ENCODE assay signal across 9 cellular contexts in genomic region chr22:18905540-18906409, GRCh38. TPM values are rescaled to one million over a fixed set of nuclear protein-coding genes. Genes with fewer than 3 reads are reported as not detected.
DNase-seq lines count a peak whose midpoint lies in the region; ATAC-seq and TF ChIP-seq lines count a peak whose summit lies in the region.
"Had no signal": no experiment of that assay in that cellular context is flagged by ENCODE, and none has a peak within 500 bp of the region (broad histone marks: within the 10 kb centered on the region; RNA-seq: fewer than 3 reads in every experiment).

TSS of gene DGCR6 (plus strand) at chr22:18906320. CDS start at chr22:18906375, 55 bp downstream.

- ATAC-seq in activated CD4-positive, alpha-beta T cell treated with anti-CD3 and anti-CD28 coated beads for 36 hours = peak; percentile 96
- peak; percentile 91 for ATAC-seq in HG02981 (IDR thresholded peaks at IDR 0.05; ENCODE audit: unreplicated experiment)
- ATAC-seq in stimulated activated naive CD8-positive, alpha-beta T cell treated with anti-CD3 and anti-CD28 coated beads, Interleukin-15, Interleukin-2, amounts not matched to agents 100 U/mL and 50 U/mL, for 24 hours = peak; percentile 99

- H3K9me3 ChIP-seq in mammary epithelial cell (replicated peaks; ENCODE audit: insufficient read depth, low read length) = no peaks in the 10 kb centered on the region

- no peak within 1 kb of the TSS for H3K23ac ChIP-seq in mesendoderm (ENCODE audit: low read length)

- DNase-seq in activated CD4-positive, alpha-beta T cell treated with anti-CD3 and anti-CD28 coated beads for 36 hours = no peak
- DNase-seq in activated CD4-positive, alpha-beta T cell treated with anti-CD3 and anti-CD28 coated beads for 48 hours = no peak
- no peak for DNase-seq in mammary epithelial cell
- no peak for DNase-seq in stimulated activated naive CD8-positive, alpha-beta T cell treated with anti-CD3 and anti-CD28 coated beads, Interleukin-15, Interleukin-2, amounts not matched to agents 100 U/mL and 50 U/mL, for 24 hours
- no peak for DNase-seq in NCI-H2227 treated with DMSO at 0.1 percent for 48 hours (lab: John Stamatoyannopoulos, UW)
- no peak for DNase-seq in NCI-H146 treated with DMSO at 0.1 percent for 48 hours (lab: John Stamatoyannopoulos, UW; ENCODE audit: unreplicated experiment)
- DNase-seq in mesendoderm = no peak

- H3K27ac ChIP-seq in mammary epithelial cell (ENCODE audit: insufficient read depth, low read depth, low read length) (no peak within 1 kb of the TSS), mesendoderm (ENCODE audit: low read depth, low read length) (no peak within 1 kb of the TSS)

- H3K27me3 ChIP-seq in mammary epithelial cell (ENCODE audit: insufficient read depth, low read length) = no peaks in the 10 kb centered on the region
- no peaks in the 10 kb centered on the region for H3K27me3 ChIP-seq in mesendoderm (ENCODE audit: insufficient read depth, low read length, poor library complexity)

- no CpG with 5 or more reads among the region's 77 CpGs for WGBS in mammary epithelial cell (ENCODE audit: low coverage, missing lambda C conversion rate)
- no CpG with 5 or more reads among the region's 77 CpGs for WGBS in mesendoderm (ENCODE audit: extremely low coverage, insufficient coverage, low lambda C conversion rate)

- POLR2A ChIA-PET in activated CD4-positive, alpha-beta T cell treated with anti-CD3 and anti-CD28 coated beads for 36 hours (lab: Charles Lee) = no interaction called here

- no peak for TF ChIP-seq CTCF in mammary epithelial cell (conservative IDR thresholded peaks at IDR 0.05 in 1 of 2, IDR thresholded peaks at IDR 0.05 in 1 of 2; ENCODE audit: extremely low read depth in 1 of 2, insufficient read depth in 1 of 2, low read depth in 1 of 2, low read length in 2 of 2)

- no peak within 1 kb of the TSS for H4K5ac ChIP-seq in mesendoderm (ENCODE audit: low read length)

- H3K36me3 ChIP-seq in mammary epithelial cell (ENCODE audit: insufficient read depth, low read length) (no peaks in the 10 kb centered on the region), mesendoderm (ENCODE audit: control insufficient read depth, insufficient read depth, low read length) (no peaks in the 10 kb centered on the region)

- dilution Hi-C loops in mammary epithelial cell (cut with HindIII; ENCODE audit: low sequenced_read_pairs) = no loop called here

- H3K79me1 ChIP-seq in mesendoderm (ENCODE audit: low read length) = no peaks in the 10 kb centered on the region

- H3K9me3 Mint-ChIP-seq in activated CD4-positive, alpha-beta T cell treated with anti-CD3 and anti-CD28 coated beads for 36 hours (ENCODE audit: low read depth) = no peaks in the 10 kb centered on the region
- H3K9me3 Mint-ChIP-seq: activated T-helper 2 cell treated with anti-CD3 and anti-CD28 coated beads, Interferon-gamma antibody, Interleukin-2, Interleukin-4, amounts not matched to agents 10 μg/mL and 5 μg/mL and 100 μg/mL, durations not matched to agents 14 hours and 24 hours and 36 hours had no signal

- H3K4me2 ChIP-seq in mammary epithelial cell (ENCODE audit: insufficient read depth, low read depth, low read length) (no peak within 1 kb of the TSS), mesendoderm (ENCODE audit: low read length) (no peak within 1 kb of the TSS)

- CTCF ChIA-PET in activated CD4-positive, alpha-beta T cell treated with anti-CD3 and anti-CD28 coated beads for 36 hours (lab: Charles Lee) = no interaction called here
- CTCF ChIA-PET in mammary epithelial cell (lab: Charles Lee; ENCODE audit: low non-redundant PET) = no interaction called here

- H3K27ac Mint-ChIP-seq in activated CD4-positive, alpha-beta T cell treated with anti-CD3 and anti-CD28 coated beads for 36 hours = no peak within 1 kb of the TSS
- H3K27ac Mint-ChIP-seq: activated T-helper 2 cell treated with anti-CD3 and anti-CD28 coated beads, Interferon-gamma antibody, Interleukin-2, Interleukin-4, amounts not matched to agents 10 μg/mL and 5 μg/mL and 100 μg/mL, durations not matched to agents 14 hours and 24 hours and 36 hours had no signal

- BruUV-seq in mammary epithelial cell (replicated peaks; lab: Mats Ljungman, UMichigan) = TSS peak; percentile 59

- H3K4me3 Mint-ChIP-seq in activated CD4-positive, alpha-beta T cell treated with anti-CD3 and anti-CD28 coated beads for 36 hours = no peak within 1 kb of the TSS

- peak within 1 kb of the TSS in 1 of 3 experiments; percentile 27 for H3K4me3 ChIP-seq in mammary epithelial cell (replicated peaks in 1 of 3; ENCODE audit: insufficient read depth in 1 of 3, low read depth in 2 of 3, low read length in 3 of 3)
- no peak within 1 kb of the TSS for H3K4me3 ChIP-seq in mesendoderm (ENCODE audit: low read length)

- no peak within 1 kb of the TSS for H4K8ac ChIP-seq in mesendoderm (ENCODE audit: low read depth, low read length)

- H3K79me2 ChIP-seq in mammary epithelial cell (ENCODE audit: insufficient read depth, low read length) (no peaks in the 10 kb centered on the region), mesendoderm (ENCODE audit: control insufficient read depth, insufficient read depth, low read length) (no peaks in the 10 kb centered on the region)

- no peak within 1 kb of the TSS for H2AK5ac ChIP-seq in mesendoderm (ENCODE audit: low read length)

- H3K18ac ChIP-seq in mesendoderm (ENCODE audit: low read length) = no peak within 1 kb of the TSS

- no peak within 1 kb of the TSS for H2BK15ac ChIP-seq in mesendoderm (replicated peaks; ENCODE audit: low read depth)

- no peak within 1 kb of the TSS for H2BK120ac ChIP-seq in mesendoderm (ENCODE audit: low read depth, low read length)

- no peaks in the 10 kb centered on the region for H3K36me3 Mint-ChIP-seq in activated CD4-positive, alpha-beta T cell treated with anti-CD3 and anti-CD28 coated beads for 36 hours (ENCODE audit: low read depth)

- H3K4ac ChIP-seq in mesendoderm (ENCODE audit: low read depth, low read length) = no peak within 1 kb of the TSS

- no peak within 1 kb of the TSS for H3K56ac ChIP-seq in mesendoderm (ENCODE audit: low read length)

- H2BK5ac ChIP-seq in mesendoderm (ENCODE audit: low read length) = no peak within 1 kb of the TSS

- H4K20me1 ChIP-seq in mammary epithelial cell (ENCODE audit: insufficient read depth, low read length) = no peaks in the 10 kb centered on the region

- no peak within 1 kb of the TSS for H2AFZ ChIP-seq in mammary epithelial cell (ENCODE audit: low read depth, low read length)

- H3K9ac ChIP-seq in mammary epithelial cell (ENCODE audit: insufficient read depth, low read length) (no peak within 1 kb of the TSS), mesendoderm (ENCODE audit: low read length) (no peak within 1 kb of the TSS)

- H3K4me1 ChIP-seq in mammary epithelial cell (ENCODE audit: insufficient read depth, low read length) = no peaks in the 10 kb centered on the region
- H3K4me1 ChIP-seq in mesendoderm (ENCODE audit: control insufficient read depth, low read depth, low read length) = no peaks in the 10 kb centered on the region

- no peaks in the 10 kb centered on the region for H3K4me1 Mint-ChIP-seq in activated CD4-positive, alpha-beta T cell treated with anti-CD3 and anti-CD28 coated beads for 36 hours

- no peaks in the 10 kb centered on the region for H3K27me3 Mint-ChIP-seq in activated CD4-positive, alpha-beta T cell treated with anti-CD3 and anti-CD28 coated beads for 36 hours

- intact Hi-C loops in activated CD4-positive, alpha-beta T cell treated with anti-CD3 and anti-CD28 coated beads for 36 hours (cut with DNase I, micrococcal nuclease) = no loop called here
- intact Hi-C loops in mammary epithelial cell (cut with micrococcal nuclease) = no loop called here

- in situ Hi-C loops in mammary epithelial cell (cut with MboI; ENCODE audit: low sequenced_read_pairs in 2 of 2) = no loop called here

RNA-seq across cellular contexts. Expression of gene DGCR6, which starts in this region (rescaled TPM):
- total RNA-seq in activated CD4-positive, alpha-beta T cell treated with anti-CD3 and anti-CD28 coated beads for 36 hours = under 1 TPM; 0.28 to 0.59 TPM
- total RNA-seq in mammary epithelial cell = 1 to 10 TPM; 2.3 to 7.2 TPM
- 1.1 TPM for polyA plus RNA-seq in mammary epithelial cell
- not detected for polyA minus RNA-seq in mammary epithelial cell
- 0.31 TPM for polyA plus RNA-seq in mesendoderm (2013, experiment 1 of 2)
- polyA plus RNA-seq in mesendoderm (2013, experiment 2 of 2) = 0.42 TPM

Comparison
In these comparisons a context has a peak if more than half of its experiments do, and no peak if none do; other contexts are left out.
1. Peak in ATAC-seq in activated CD4-positive, alpha-beta T cell treated with anti-CD3 and anti-CD28 coated beads for 36 hours; RNA of the gene not detected or under 1 TPM.